37 cellular contexts compared by ENCODE assay signal in the genomic region with DNA sequence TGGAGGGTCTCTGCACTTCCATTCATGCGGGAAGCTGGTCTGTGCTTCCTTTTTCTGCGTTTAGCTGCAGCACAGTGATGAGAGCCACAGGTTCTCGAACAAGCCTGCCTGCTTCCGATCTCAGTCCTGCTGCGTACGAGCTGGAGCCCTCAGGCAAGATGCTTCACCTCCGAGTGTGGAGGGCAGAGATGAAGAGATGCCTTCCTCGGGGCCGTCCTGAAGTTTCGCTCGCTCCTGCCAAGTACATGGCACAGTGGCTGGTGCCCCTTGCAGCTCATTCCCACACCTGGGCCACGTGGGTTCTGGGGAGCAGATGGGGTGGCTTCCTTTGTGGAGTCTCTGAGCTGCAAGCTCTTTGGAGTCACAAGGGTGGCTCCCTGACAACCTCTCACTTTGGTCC.
"Had no signal": no experiment of that assay in that cellular context is flagged by ENCODE, and none has a peak within 500 bp of the region (broad histone marks: within the 10 kb centered on the region; RNA-seq: fewer than 3 reads in every experiment).

No MANE protein-coding gene starts in this region.

- H3K4me3 ChIP-seq: adrenal gland, body of pancreas, breast epithelium had no signal

- H3K36me3 ChIP-seq: brain microvascular endothelial cell, breast epithelium had no signal

- FAIRE-seq: astrocyte, TTC549 had no signal

- H3K27me3 ChIP-seq: adrenal gland, body of pancreas, brain microvascular endothelial cell, breast epithelium had no signal

- H3K4me1 Mint-ChIP-seq: activated B cell treated with CpG ODN at 0.5 μM for 24 hours; activated CD4-positive, alpha-beta T cell treated with anti-CD3 and anti-CD28 coated beads, Interleukin-2, amount 10 ng/mL, durations not matched to agents 24 days and 14 days; activated naive CD8-positive, alpha-beta T cell treated with anti-CD3 and anti-CD28 coated beads for 36 hours; activated T-helper 17 cell treated with anti-CD3 and anti-CD28 coated beads, Interleukin-2, amount 50 U/mL, for 72 hours had no signal

- H3K9me3 ChIP-seq: adrenal gland, body of pancreas, breast epithelium had no signal

- H3K27ac Mint-ChIP-seq: activated B cell treated with CpG ODN at 0.5 μM for 24 hours; activated CD4-positive, alpha-beta memory T cell treated with anti-CD3 and anti-CD28 coated beads for 36 hours; activated CD4-positive, alpha-beta T cell treated with anti-CD3 and anti-CD28 coated beads, Interleukin-2, amount 10 ng/mL, durations not matched to agents 24 days and 14 days; activated CD8-positive, alpha-beta T cell treated with anti-CD3 and anti-CD28 coated beads for 36 hours; activated naive CD4-positive, alpha-beta T cell treated with anti-CD3 and anti-CD28 coated beads for 36 hours; activated naive CD4-positive, alpha-beta T cell treated with anti-CD3 and anti-CD28 coated beads, Interleukin-2, amount 50 U/mL, for 72 hours; activated naive CD8-positive, alpha-beta T cell treated with anti-CD3 and anti-CD28 coated beads for 36 hours; activated T-cell treated with anti-CD3 and anti-CD28 coated beads, Interleukin-2, amount 50 U/mL, for 72 hours; activated T-helper 1 cell treated with anti-CD3 and anti-CD28 coated beads, Interleukin-12 subunit alpha, Interleukin-12 subunit beta, Interleukin-2, Interleukin-4 antibody, amounts not matched to agents 30 ng/mL and 10 ng/mL and 1 ng/mL, durations not matched to agents 14 hours and 24 hours and 36 hours; T-helper 1 cell treated with Interleukin-12 subunit alpha and Interleukin-12 subunit beta and Interleukin-4 antibody, amounts not matched to agents 30 μg/mL and 1 μg/mL, for 36 hours; T-helper 2 cell treated with Interferon-gamma antibody and Interleukin-4, amounts not matched to agents 5 μg/mL and 100 μg/mL, for 36 hours had no signal

- H3K9me3 Mint-ChIP-seq: activated B cell treated with CpG ODN at 0.5 μM for 24 hours; activated CD4-positive, alpha-beta memory T cell treated with anti-CD3 and anti-CD28 coated beads for 36 hours; activated CD4-positive, alpha-beta T cell treated with anti-CD3 and anti-CD28 coated beads, Interleukin-2, amount 10 ng/mL, durations not matched to agents 24 days and 14 days; activated CD8-positive, alpha-beta T cell treated with anti-CD3 and anti-CD28 coated beads for 36 hours; activated naive CD4-positive, alpha-beta T cell treated with anti-CD3 and anti-CD28 coated beads for 36 hours; activated naive CD4-positive, alpha-beta T cell treated with anti-CD3 and anti-CD28 coated beads, Interleukin-2, amount 50 U/mL, for 72 hours; activated naive CD8-positive, alpha-beta T cell treated with anti-CD3 and anti-CD28 coated beads for 36 hours; activated T-cell treated with anti-CD3 and anti-CD28 coated beads, Interleukin-2, amount 50 U/mL, for 4 hours; activated T-cell treated with anti-CD3 and anti-CD28 coated beads, Interleukin-2, amount 50 U/mL, for 72 hours; activated T-helper 1 cell treated with anti-CD3 and anti-CD28 coated beads, Interleukin-12 subunit alpha, Interleukin-12 subunit beta, Interleukin-2, Interleukin-4 antibody, amounts not matched to agents 30 ng/mL and 10 ng/mL and 1 ng/mL, durations not matched to agents 14 hours and 24 hours and 36 hours; activated T-helper 17 cell treated with anti-CD3 and anti-CD28 coated beads, Interleukin-2, amount 50 U/mL, for 72 hours; T-helper 1 cell treated with Interleukin-12 subunit alpha and Interleukin-12 subunit beta and Interleukin-4 antibody, amounts not matched to agents 30 μg/mL and 1 μg/mL, for 36 hours; T-helper 2 cell treated with Interferon-gamma antibody and Interleukin-4, amounts not matched to agents 5 μg/mL and 100 μg/mL, for 36 hours had no signal

- H3K4me1 ChIP-seq: adrenal gland, body of pancreas, breast epithelium had no signal

- DNase-seq: activated B cell treated with CpG ODN at 0.5 μM for 24 hours; activated CD4-positive, alpha-beta memory T cell treated with anti-CD3 and anti-CD28 coated beads for 36 hours; activated CD4-positive, alpha-beta T cell treated with anti-CD3 and anti-CD28 coated beads for 4 hours; activated CD4-positive, alpha-beta T cell treated with anti-CD3 and anti-CD28 coated beads, Interleukin-2, amount 10 ng/mL, durations not matched to agents 24 days and 14 days; activated CD4-positive, alpha-beta T cell treated with anti-CD3 and anti-CD28 coated beads, Interleukin-2, amount 50 U/mL, for 1 hour; activated CD4-positive, alpha-beta T cell treated with anti-CD3 and anti-CD28 coated beads, Interleukin-2, amount 50 U/mL, for 4 hours; activated CD4-positive, CD25-positive, alpha-beta regulatory T cell treated with anti-CD3 and anti-CD28 coated beads, Interleukin-2, amount 50 U/mL, for 72 hours; activated CD8-positive, alpha-beta memory T cell treated with anti-CD3 and anti-CD28 coated beads, Interleukin-2, amount 50 U/mL, for 4 hours; activated CD8-positive, alpha-beta T cell treated with anti-CD3 and anti-CD28 coated beads for 36 hours; activated effector memory CD4-positive, alpha-beta T cell treated with anti-CD3 and anti-CD28 coated beads, Interleukin-2, amount 50 U/mL, for 16 hours; activated gamma-delta T cell treated with Interleukin-2 at 50 U/mL for 16 hours; activated naive CD4-positive, alpha-beta T cell; activated naive CD4-positive, alpha-beta T cell treated with anti-CD3 and anti-CD28 coated beads for 36 hours; activated naive CD4-positive, alpha-beta T cell treated with anti-CD3 and anti-CD28 coated beads, Interleukin-2, amount 50 U/mL, for 16 hours; activated naive CD8-positive, alpha-beta T cell treated with anti-CD3 and anti-CD28 coated beads for 36 hours; activated T-cell treated with anti-CD3 and anti-CD28 coated beads for 4 hours; activated T-cell treated with anti-CD3 and anti-CD28 coated beads, Interleukin-2, amount 50 U/mL, for 1 hour; activated T-cell treated with anti-CD3 and anti-CD28 coated beads, Interleukin-2, amount 50 U/mL, for 4 hours; activated T-cell treated with anti-CD3 and anti-CD28 coated beads, Interleukin-2, amount 50 U/mL, for 72 hours; adrenal gland; amniotic stem cell; aorta; body of pancreas; brain microvascular endothelial cell; central memory CD4-positive, alpha-beta T cell; T-helper 1 cell; T-helper 2 cell; T-helper 9 cell had no signal

- H3K27ac ChIP-seq: adrenal gland, body of pancreas, brain microvascular endothelial cell, breast epithelium, VCaP had no signal

- H3K27me3 Mint-ChIP-seq: activated B cell treated with CpG ODN at 0.5 μM for 24 hours; activated CD4-positive, alpha-beta memory T cell treated with anti-CD3 and anti-CD28 coated beads for 36 hours; activated CD4-positive, alpha-beta T cell treated with anti-CD3 and anti-CD28 coated beads, Interleukin-2, amount 10 ng/mL, durations not matched to agents 24 days and 14 days; activated CD8-positive, alpha-beta T cell treated with anti-CD3 and anti-CD28 coated beads for 36 hours; activated naive CD8-positive, alpha-beta T cell treated with anti-CD3 and anti-CD28 coated beads for 36 hours; activated T-helper 17 cell treated with anti-CD3 and anti-CD28 coated beads, Interleukin-2, amount 50 U/mL, for 72 hours had no signal

- H3K4me3 Mint-ChIP-seq: activated B cell treated with CpG ODN at 0.5 μM for 24 hours; activated CD4-positive, alpha-beta memory T cell treated with anti-CD3 and anti-CD28 coated beads for 36 hours; activated CD4-positive, alpha-beta T cell treated with anti-CD3 and anti-CD28 coated beads, Interleukin-2, amount 10 ng/mL, durations not matched to agents 24 days and 14 days; activated CD8-positive, alpha-beta T cell treated with anti-CD3 and anti-CD28 coated beads for 36 hours; activated naive CD4-positive, alpha-beta T cell treated with anti-CD3 and anti-CD28 coated beads for 36 hours; activated naive CD8-positive, alpha-beta T cell treated with anti-CD3 and anti-CD28 coated beads for 36 hours; activated T-cell treated with anti-CD3 and anti-CD28 coated beads, Interleukin-2, amount 50 U/mL, for 4 hours; activated T-cell treated with anti-CD3 and anti-CD28 coated beads, Interleukin-2, amount 50 U/mL, for 72 hours; activated T-helper 1 cell treated with anti-CD3 and anti-CD28 coated beads, Interleukin-12 subunit alpha, Interleukin-12 subunit beta, Interleukin-2, Interleukin-4 antibody, amounts not matched to agents 30 ng/mL and 10 ng/mL and 1 ng/mL, durations not matched to agents 14 hours and 24 hours and 36 hours; activated T-helper 17 cell treated with anti-CD3 and anti-CD28 coated beads, Interleukin-2, amount 50 U/mL, for 72 hours; T-helper 1 cell treated with Interleukin-12 subunit alpha and Interleukin-12 subunit beta and Interleukin-4 antibody, amounts not matched to agents 30 μg/mL and 1 μg/mL, for 36 hours; T-helper 2 cell treated with Interferon-gamma antibody and Interleukin-4, amounts not matched to agents 5 μg/mL and 100 μg/mL, for 36 hours had no signal
